ENCODE assay signal across 1 cellular context in the genomic region with DNA sequence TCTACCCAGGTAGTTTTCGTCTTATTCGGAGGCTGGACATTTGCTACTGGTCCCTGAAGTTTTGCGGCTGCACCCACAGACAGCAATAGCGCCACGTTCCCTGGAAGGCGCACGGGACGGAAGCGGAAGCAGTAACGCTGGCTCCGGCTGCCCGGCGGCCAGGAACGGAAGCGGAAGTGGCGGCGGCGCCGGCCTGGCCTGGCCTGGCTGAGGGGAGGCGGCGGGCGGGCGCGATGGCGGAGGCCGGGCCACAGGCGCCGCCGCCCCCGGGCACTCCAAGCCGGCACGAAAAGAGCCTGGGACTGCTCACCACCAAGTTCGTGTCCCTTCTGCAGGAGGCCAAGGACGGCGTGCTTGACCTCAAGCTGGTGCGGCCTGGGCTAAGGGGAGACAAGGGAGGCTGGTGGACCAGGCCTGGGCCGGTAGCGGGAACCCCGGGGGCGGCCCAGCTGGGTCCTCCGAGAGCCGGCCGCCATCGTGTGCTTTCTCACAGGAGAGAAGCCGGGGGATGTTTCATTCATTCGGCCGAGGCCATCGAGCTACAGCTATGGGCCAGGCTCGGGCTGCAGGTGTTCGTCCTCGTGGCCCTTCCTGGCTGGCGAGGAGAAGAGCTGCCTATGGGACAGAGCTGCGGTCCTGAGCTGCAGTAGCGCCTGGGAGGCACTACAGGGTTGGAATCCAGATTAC.
TF ChIP-seq lines count a peak whose summit lies in the region.

A gene with protein sequence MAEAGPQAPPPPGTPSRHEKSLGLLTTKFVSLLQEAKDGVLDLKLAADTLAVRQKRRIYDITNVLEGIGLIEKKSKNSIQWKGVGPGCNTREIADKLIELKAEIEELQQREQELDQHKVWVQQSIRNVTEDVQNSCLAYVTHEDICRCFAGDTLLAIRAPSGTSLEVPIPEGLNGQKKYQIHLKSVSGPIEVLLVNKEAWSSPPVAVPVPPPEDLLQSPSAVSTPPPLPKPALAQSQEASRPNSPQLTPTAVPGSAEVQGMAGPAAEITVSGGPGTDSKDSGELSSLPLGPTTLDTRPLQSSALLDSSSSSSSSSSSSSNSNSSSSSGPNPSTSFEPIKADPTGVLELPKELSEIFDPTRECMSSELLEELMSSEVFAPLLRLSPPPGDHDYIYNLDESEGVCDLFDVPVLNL (plus strand): TSS at position 161 of the 687 bp plus-strand sequence. CDS start 73 bp downstream, at position 234.

TF ChIP-seq in K562, 482 proteins besides CTCF, POLR2A, EP300 and RAD21 (continued from another document and continues in another):
- TF ChIP-seq, protein P1, sequence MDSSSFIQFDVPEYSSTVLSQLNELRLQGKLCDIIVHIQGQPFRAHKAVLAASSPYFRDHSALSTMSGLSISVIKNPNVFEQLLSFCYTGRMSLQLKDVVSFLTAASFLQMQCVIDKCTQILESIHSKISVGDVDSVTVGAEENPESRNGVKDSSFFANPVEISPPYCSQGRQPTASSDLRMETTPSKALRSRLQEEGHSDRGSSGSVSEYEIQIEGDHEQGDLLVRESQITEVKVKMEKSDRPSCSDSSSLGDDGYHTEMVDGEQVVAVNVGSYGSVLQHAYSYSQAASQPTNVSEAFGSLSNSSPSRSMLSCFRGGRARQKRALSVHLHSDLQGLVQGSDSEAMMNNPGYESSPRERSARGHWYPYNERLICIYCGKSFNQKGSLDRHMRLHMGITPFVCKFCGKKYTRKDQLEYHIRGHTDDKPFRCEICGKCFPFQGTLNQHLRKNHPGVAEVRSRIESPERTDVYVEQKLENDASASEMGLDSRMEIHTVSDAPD (CRISPR knock-in tag; IDR thresholded peaks at IDR 0.05): no peak
- TF ChIP-seq STAG1 (CRISPR knock-in tag; IDR thresholded peaks at IDR 0.05; ENCODE audit: borderline replicate concordance) (no peak), SIRT6 (IDR thresholded peaks at IDR 0.05; ENCODE audit: low read depth, low read length) (no peak), XRCC3 (IDR thresholded peaks at IDR 0.05) (no peak), PHB (CRISPR knock-in tag; IDR thresholded peaks at IDR 0.05) (no peak), FOSL1 (tag; conservative IDR thresholded peaks at IDR 0.05) (no peak; the same call in 1 of the 2 replicates), EP400 (IDR thresholded peaks at IDR 0.05) (peak; percentile 61; the same call in 1 of the 2 replicates), ETV5 (CRISPR knock-in tag; IDR thresholded peaks at IDR 0.05; ENCODE audit: low read depth) (peak; percentile 65), ZNF212 (CRISPR knock-in tag; IDR thresholded peaks at IDR 0.05) (no peak), CBX2 (IDR thresholded peaks at IDR 0.05; ENCODE audit: insufficient read depth, low read length, poor library complexity, severe bottlenecking) (no peak), TAL1 (IDR thresholded peaks at IDR 0.05) (no peak), GATAD2B (IDR thresholded peaks at IDR 0.05; ENCODE audit: borderline replicate concordance) (peak; percentile 79; the same call in 1 of the 2 replicates), POLR3G (IDR thresholded peaks at IDR 0.05; ENCODE audit: extremely low read depth, insufficient read length, insufficient replicate concordance) (no peak), ZNF384 (IDR thresholded peaks at IDR 0.05; ENCODE audit: low read depth, low read length) (no peak), SRSF1 (IDR thresholded peaks at IDR 0.05; ENCODE audit: low read depth, low read length) (no peak), JUNB (CRISPR knock-in tag; conservative IDR thresholded peaks at IDR 0.05) (no peak), CCNT2 (IDR thresholded peaks at IDR 0.05; ENCODE audit: borderline replicate concordance, extremely low read depth, insufficient read length, low read depth, low read length) (peak; percentile 82), CREBBP (IDR thresholded peaks at IDR 0.05; ENCODE audit: low read depth, low read length) (no peak), ERF (CRISPR knock-in tag; IDR thresholded peaks at IDR 0.05) (no peak; the same call in 1 of the 2 replicates)
- TF ChIP-seq, protein P2, sequence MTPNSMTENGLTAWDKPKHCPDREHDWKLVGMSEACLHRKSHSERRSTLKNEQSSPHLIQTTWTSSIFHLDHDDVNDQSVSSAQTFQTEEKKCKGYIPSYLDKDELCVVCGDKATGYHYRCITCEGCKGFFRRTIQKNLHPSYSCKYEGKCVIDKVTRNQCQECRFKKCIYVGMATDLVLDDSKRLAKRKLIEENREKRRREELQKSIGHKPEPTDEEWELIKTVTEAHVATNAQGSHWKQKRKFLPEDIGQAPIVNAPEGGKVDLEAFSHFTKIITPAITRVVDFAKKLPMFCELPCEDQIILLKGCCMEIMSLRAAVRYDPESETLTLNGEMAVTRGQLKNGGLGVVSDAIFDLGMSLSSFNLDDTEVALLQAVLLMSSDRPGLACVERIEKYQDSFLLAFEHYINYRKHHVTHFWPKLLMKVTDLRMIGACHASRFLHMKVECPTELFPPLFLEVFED (CRISPR knock-in tag; conservative IDR thresholded peaks at IDR 0.05): no peak
- TF ChIP-seq, protein P3, sequence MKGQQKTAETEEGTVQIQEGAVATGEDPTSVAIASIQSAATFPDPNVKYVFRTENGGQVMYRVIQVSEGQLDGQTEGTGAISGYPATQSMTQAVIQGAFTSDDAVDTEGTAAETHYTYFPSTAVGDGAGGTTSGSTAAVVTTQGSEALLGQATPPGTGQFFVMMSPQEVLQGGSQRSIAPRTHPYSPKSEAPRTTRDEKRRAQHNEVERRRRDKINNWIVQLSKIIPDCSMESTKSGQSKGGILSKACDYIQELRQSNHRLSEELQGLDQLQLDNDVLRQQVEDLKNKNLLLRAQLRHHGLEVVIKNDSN (CRISPR knock-in tag; IDR thresholded peaks at IDR 0.05): peak; percentile 51; the same call in 1 of the 2 replicates
- TF ChIP-seq, protein P4, sequence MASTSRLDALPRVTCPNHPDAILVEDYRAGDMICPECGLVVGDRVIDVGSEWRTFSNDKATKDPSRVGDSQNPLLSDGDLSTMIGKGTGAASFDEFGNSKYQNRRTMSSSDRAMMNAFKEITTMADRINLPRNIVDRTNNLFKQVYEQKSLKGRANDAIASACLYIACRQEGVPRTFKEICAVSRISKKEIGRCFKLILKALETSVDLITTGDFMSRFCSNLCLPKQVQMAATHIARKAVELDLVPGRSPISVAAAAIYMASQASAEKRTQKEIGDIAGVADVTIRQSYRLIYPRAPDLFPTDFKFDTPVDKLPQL (IDR thresholded peaks at IDR 0.05; ENCODE audit: extremely low read depth, insufficient read length): no peak
- TF ChIP-seq, protein P5, sequence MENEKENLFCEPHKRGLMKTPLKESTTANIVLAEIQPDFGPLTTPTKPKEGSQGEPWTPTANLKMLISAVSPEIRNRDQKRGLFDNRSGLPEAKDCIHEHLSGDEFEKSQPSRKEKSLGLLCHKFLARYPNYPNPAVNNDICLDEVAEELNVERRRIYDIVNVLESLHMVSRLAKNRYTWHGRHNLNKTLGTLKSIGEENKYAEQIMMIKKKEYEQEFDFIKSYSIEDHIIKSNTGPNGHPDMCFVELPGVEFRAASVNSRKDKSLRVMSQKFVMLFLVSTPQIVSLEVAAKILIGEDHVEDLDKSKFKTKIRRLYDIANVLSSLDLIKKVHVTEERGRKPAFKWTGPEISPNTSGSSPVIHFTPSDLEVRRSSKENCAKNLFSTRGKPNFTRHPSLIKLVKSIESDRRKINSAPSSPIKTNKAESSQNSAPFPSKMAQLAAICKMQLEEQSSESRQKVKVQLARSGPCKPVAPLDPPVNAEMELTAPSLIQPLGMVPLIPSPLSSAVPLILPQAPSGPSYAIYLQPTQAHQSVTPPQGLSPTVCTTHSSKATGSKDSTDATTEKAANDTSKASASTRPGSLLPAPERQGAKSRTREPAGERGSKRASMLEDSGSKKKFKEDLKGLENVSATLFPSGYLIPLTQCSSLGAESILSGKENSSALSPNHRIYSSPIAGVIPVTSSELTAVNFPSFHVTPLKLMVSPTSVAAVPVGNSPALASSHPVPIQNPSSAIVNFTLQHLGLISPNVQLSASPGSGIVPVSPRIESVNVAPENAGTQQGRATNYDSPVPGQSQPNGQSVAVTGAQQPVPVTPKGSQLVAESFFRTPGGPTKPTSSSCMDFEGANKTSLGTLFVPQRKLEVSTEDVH (IDR thresholded peaks at IDR 0.05; ENCODE audit: low read depth, partially characterized antibody): peak; percentile 85
- TF ChIP-seq, protein P6, sequence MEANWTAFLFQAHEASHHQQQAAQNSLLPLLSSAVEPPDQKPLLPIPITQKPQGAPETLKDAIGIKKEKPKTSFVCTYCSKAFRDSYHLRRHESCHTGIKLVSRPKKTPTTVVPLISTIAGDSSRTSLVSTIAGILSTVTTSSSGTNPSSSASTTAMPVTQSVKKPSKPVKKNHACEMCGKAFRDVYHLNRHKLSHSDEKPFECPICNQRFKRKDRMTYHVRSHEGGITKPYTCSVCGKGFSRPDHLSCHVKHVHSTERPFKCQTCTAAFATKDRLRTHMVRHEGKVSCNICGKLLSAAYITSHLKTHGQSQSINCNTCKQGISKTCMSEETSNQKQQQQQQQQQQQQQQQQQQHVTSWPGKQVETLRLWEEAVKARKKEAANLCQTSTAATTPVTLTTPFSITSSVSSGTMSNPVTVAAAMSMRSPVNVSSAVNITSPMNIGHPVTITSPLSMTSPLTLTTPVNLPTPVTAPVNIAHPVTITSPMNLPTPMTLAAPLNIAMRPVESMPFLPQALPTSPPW (CRISPR knock-in tag; IDR thresholded peaks at IDR 0.05): peak; percentile 52
- TF ChIP-seq, protein P7, sequence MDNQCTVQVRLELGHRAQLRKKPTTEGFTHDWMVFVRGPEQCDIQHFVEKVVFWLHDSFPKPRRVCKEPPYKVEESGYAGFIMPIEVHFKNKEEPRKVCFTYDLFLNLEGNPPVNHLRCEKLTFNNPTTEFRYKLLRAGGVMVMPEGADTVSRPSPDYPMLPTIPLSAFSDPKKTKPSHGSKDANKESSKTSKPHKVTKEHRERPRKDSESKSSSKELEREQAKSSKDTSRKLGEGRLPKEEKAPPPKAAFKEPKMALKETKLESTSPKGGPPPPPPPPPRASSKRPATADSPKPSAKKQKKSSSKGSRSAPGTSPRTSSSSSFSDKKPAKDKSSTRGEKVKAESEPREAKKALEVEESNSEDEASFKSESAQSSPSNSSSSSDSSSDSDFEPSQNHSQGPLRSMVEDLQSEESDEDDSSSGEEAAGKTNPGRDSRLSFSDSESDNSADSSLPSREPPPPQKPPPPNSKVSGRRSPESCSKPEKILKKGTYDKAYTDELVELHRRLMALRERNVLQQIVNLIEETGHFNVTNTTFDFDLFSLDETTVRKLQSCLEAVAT (IDR thresholded peaks at IDR 0.05): peak in 1 of 2 experiments; percentile 56; a peak in 2 of 4 replicates
- TF ChIP-seq, protein P8, sequence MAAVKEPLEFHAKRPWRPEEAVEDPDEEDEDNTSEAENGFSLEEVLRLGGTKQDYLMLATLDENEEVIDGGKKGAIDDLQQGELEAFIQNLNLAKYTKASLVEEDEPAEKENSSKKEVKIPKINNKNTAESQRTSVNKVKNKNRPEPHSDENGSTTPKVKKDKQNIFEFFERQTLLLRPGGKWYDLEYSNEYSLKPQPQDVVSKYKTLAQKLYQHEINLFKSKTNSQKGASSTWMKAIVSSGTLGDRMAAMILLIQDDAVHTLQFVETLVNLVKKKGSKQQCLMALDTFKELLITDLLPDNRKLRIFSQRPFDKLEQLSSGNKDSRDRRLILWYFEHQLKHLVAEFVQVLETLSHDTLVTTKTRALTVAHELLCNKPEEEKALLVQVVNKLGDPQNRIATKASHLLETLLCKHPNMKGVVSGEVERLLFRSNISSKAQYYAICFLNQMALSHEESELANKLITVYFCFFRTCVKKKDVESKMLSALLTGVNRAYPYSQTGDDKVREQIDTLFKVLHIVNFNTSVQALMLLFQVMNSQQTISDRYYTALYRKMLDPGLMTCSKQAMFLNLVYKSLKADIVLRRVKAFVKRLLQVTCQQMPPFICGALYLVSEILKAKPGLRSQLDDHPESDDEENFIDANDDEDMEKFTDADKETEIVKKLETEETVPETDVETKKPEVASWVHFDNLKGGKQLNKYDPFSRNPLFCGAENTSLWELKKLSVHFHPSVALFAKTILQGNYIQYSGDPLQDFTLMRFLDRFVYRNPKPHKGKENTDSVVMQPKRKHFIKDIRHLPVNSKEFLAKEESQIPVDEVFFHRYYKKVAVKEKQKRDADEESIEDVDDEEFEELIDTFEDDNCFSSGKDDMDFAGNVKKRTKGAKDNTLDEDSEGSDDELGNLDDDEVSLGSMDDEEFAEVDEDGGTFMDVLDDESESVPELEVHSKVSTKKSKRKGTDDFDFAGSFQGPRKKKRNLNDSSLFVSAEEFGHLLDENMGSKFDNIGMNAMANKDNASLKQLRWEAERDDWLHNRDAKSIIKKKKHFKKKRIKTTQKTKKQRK (IDR thresholded peaks at IDR 0.05; ENCODE audit: borderline replicate concordance, low read depth, low read length): no peak
- TF ChIP-seq, protein P9, sequence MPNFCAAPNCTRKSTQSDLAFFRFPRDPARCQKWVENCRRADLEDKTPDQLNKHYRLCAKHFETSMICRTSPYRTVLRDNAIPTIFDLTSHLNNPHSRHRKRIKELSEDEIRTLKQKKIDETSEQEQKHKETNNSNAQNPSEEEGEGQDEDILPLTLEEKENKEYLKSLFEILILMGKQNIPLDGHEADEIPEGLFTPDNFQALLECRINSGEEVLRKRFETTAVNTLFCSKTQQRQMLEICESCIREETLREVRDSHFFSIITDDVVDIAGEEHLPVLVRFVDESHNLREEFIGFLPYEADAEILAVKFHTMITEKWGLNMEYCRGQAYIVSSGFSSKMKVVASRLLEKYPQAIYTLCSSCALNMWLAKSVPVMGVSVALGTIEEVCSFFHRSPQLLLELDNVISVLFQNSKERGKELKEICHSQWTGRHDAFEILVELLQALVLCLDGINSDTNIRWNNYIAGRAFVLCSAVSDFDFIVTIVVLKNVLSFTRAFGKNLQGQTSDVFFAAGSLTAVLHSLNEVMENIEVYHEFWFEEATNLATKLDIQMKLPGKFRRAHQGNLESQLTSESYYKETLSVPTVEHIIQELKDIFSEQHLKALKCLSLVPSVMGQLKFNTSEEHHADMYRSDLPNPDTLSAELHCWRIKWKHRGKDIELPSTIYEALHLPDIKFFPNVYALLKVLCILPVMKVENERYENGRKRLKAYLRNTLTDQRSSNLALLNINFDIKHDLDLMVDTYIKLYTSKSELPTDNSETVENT (CRISPR knock-in tag; IDR thresholded peaks at IDR 0.05): peak; percentile 39; the same call in 1 of the 2 replicates
- TF ChIP-seq, protein P10, sequence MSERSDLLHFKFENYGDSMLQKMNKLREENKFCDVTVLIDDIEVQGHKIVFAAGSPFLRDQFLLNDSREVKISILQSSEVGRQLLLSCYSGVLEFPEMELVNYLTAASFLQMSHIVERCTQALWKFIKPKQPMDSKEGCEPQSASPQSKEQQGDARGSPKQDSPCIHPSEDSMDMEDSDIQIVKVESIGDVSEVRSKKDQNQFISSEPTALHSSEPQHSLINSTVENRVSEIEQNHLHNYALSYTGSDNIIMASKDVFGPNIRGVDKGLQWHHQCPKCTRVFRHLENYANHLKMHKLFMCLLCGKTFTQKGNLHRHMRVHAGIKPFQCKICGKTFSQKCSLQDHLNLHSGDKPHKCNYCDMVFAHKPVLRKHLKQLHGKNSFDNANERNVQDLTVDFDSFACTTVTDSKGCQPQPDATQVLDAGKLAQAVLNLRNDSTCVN (CRISPR knock-in tag; IDR thresholded peaks at IDR 0.05): no peak
